In the genomic region with DNA sequence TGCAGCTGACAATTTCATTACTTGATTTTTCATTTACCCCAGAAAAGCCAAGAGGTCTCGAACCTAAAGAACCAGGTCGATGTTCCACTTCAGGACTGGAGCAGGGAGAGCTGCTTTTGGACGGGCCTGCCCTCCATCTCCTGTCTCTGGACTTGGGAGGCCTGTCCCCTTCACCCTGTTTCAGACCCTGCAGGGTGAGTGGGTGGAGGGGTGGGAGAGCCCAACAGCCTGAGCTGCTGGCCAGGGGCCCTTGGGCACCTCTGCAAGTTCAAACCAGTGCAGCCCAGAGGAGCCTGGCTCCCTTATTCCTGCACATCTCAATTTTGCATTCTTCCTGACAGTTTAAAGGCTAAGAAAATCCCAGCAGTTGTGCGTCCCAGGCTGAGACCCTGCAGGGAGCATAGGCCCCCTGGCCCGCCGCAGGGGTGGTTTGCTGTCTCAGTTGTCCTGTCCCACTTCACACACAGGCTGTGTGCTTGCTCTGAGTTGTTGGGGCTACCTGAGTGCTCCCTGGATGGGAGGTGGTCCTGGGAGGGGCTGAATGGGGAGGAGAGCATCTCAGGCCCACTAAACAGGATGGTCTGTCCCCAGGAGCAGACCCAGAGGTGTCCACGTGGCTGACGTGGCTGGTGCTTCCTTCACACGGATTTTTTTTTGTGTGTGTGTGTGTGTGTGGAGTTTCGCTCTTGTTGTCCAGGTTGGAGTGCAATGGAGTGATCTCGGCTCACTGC, we compare ENCODE assay signal across 8 cellular contexts.
"Had no signal": no experiment of that assay in that cellular context is flagged by ENCODE, and none has a peak within 500 bp of the region (broad histone marks: within the 10 kb centered on the region; RNA-seq: fewer than 3 reads in every experiment).

No MANE protein-coding gene starts in this region.

- H3K27ac Mint-ChIP-seq: memory B cell; nephron progenitor cell; stimulated activated naive B cell treated with anti-CD40 and anti-IgM and Interleukin-4, amounts not matched to agents 10 μg/mL and 1 μg/mL and 100 μg/mL, for 72 hours had no signal

- DNase-seq: activated naive CD4-positive, alpha-beta T cell treated with anti-CD3 and anti-CD28 coated beads, Interleukin-2, amount 50 U/mL, for 16 hours; nephron progenitor cell; SHP77 treated with DMSO at 0.1 percent for 48 hours; stimulated activated CD4-positive, alpha-beta T cell treated with anti-CD3 and anti-CD28 coated beads, Interleukin-2, amount 100 ng/mL, for 48 hours; stimulated activated naive B cell treated with anti-CD40 and anti-IgM and Interleukin-4, amounts not matched to agents 10 μg/mL and 1 μg/mL and 100 μg/mL, for 72 hours; thyroid gland; WERI-Rb-1 had no signal

- H3K4me3 Mint-ChIP-seq: memory B cell; nephron progenitor cell; stimulated activated naive B cell treated with anti-CD40 and anti-IgM and Interleukin-4, amounts not matched to agents 10 μg/mL and 1 μg/mL and 100 μg/mL, for 72 hours had no signal

- H3K9me3 Mint-ChIP-seq: nephron progenitor cell; stimulated activated naive B cell treated with anti-CD40 and anti-IgM and Interleukin-4, amounts not matched to agents 10 μg/mL and 1 μg/mL and 100 μg/mL, for 72 hours had no signal

- H3K36me3 Mint-ChIP-seq: memory B cell; stimulated activated naive B cell treated with anti-CD40 and anti-IgM and Interleukin-4, amounts not matched to agents 10 μg/mL and 1 μg/mL and 100 μg/mL, for 72 hours had no signal

- H3K4me1 Mint-ChIP-seq: memory B cell had no signal
